In genomic region chr12:48189331-48190125, GRCh38 we compare ENCODE assay signal across 8 cellular contexts. TPM values are rescaled to one million over a fixed set of nuclear protein-coding genes. Genes with fewer than 3 reads are reported as not detected.
DNase-seq lines count a peak whose midpoint lies in the region; ATAC-seq, FAIRE-seq and TF ChIP-seq lines count a peak whose summit lies in the region.

No MANE protein-coding gene starts in this region.

- H3K27me3 Mint-ChIP-seq in immature natural killer cell (ENCODE audit: low read depth in 3 of 3): peaks cover 17 to 28% (median 19%) of the 10 kb centered on the region in 3 donors

- TF ChIP-seq CTCF in body of pancreas (IDR thresholded peaks at IDR 0.05): peak; percentile 53 to 89 (median 81)

- no peak overlapping the region for H3K4me3 Mint-ChIP-seq in immature natural killer cell

- H3K9me3 ChIP-seq in body of pancreas: no peaks in the 10 kb centered on the region

- H3K9me3 Mint-ChIP-seq in immature natural killer cell: no peaks in the 10 kb centered on the region

- 35 to 37% methylated on average over 6 of the region's 6 CpGs for WGBS in body of pancreas, 2 donors

- intact Hi-C loops in body of pancreas (cut with DNase I): no loop called here

- TF ChIP-seq POLR2A in body of pancreas (IDR thresholded peaks at IDR 0.05): no peak

- no peaks in the 10 kb centered on the region for H3K36me3 ChIP-seq in body of pancreas (replicated peaks in 1 of 2; ENCODE audit: insufficient read depth in 1 of 2, low read depth in 2 of 2)

- ATAC-seq in GM21619 (IDR thresholded peaks at IDR 0.05; ENCODE audit: unreplicated experiment) (peak; percentile 64), body of pancreas (peak; percentile 84), GM18520 (IDR thresholded peaks at IDR 0.05; ENCODE audit: unreplicated experiment) (no peak)

- no peak overlapping the region for H3K4me3 ChIP-seq in body of pancreas

- no peaks in the 10 kb centered on the region for H3K4me1 ChIP-seq in body of pancreas

- no peaks in the 10 kb centered on the region for H3K27me3 ChIP-seq in body of pancreas

- no peaks in the 10 kb centered on the region for H3K4me1 Mint-ChIP-seq in immature natural killer cell

- H3K36me3 Mint-ChIP-seq in immature natural killer cell: peaks cover 0 to 4% (median 0%) of the 10 kb centered on the region in 3 donors

- DNase-seq in COR-L47 (lab: John Stamatoyannopoulos, UW) (peak; percentile 14), NCI-H146 treated with DMSO at 0.1 percent for 48 hours (lab: John Stamatoyannopoulos, UW; ENCODE audit: unreplicated experiment) (peak; percentile 53), body of pancreas (peak; percentile 68 to 79 (median 72)), immature natural killer cell (peak; percentile 56 to 63 (median 62))
- DNase-seq in stimulated activated CD4-positive, alpha-beta T cell treated with anti-CD3 and anti-CD28 coated beads, Interleukin-15, amount 100 ng/mL, for 1 hour (ENCODE audit: low read depth in 1 of 2, low spot score in 1 of 2): peak; percentile 44 to 47

- FAIRE-seq in TTC549 (lab: Jason Lieb, UNC): peak; percentile 91

- H3K27ac Mint-ChIP-seq in immature natural killer cell: no peak overlapping the region

- H3K27ac ChIP-seq in body of pancreas: no peak overlapping the region

RNA-seq across cellular contexts. Expression of gene CCDC184, which starts 6.1 kb away (rescaled TPM):
- under 1 TPM in 1 of 2 donors, not detected in 1; 0.26 TPM for total RNA-seq in body of pancreas
- under 1 TPM in 2 of 3 donors, not detected in 1; 0.23 to 0.44 TPM for polyA plus RNA-seq in immature natural killer cell

RNA-seq across cellular contexts. Expression of gene OR10AD1, which starts 13.6 kb away (rescaled TPM):
- total RNA-seq in body of pancreas: not detected
- not detected for polyA plus RNA-seq in immature natural killer cell

RNA-seq across cellular contexts. Expression of gene ASB8, which starts 32.2 kb away (rescaled TPM):
- 10 to 100 TPM; 27.2 to 33.0 TPM for total RNA-seq in body of pancreas
- 100 to 1,000 TPM in 1 of 3 donors, 10 to 100 TPM in 2; 68.0 to 140 (median 84.2) TPM for polyA plus RNA-seq in immature natural killer cell

Comparison
In these comparisons a context has a peak if more than half of its experiments do, and no peak if none do; other contexts are left out.
1. DNase-seq: peak in every context shown above with its lines; median percentile 72 in body of pancreas; 62 in immature natural killer cell; 53 in NCI-H146 treated with DMSO at 0.1 percent for 48 hours; 46 in stimulated activated CD4-positive, alpha-beta T cell treated with anti-CD3 and anti-CD28 coated beads, Interleukin-15, amount 100 ng/mL, for 1 hour; 14 in COR-L47.